In genomic region chr6:12060780-12061619, GRCh38 we compare ENCODE assay signal across 9 cellular contexts. TPM values are rescaled to one million over a fixed set of nuclear protein-coding genes. Genes with fewer than 3 reads are reported as not detected.
DNase-seq lines count a peak whose midpoint lies in the region; ATAC-seq and TF ChIP-seq lines count a peak whose summit lies in the region.
"Had no signal": no experiment of that assay in that cellular context is flagged by ENCODE, and none has a peak within 500 bp of the region (broad histone marks: within the 10 kb centered on the region; RNA-seq: fewer than 3 reads in every experiment).

No MANE protein-coding gene starts in this region.

- H3K27me3 Mint-ChIP-seq in CD14-positive monocyte (ENCODE audit: low read depth in 3 of 3), result peaks cover 0 to 3% (median 0%) of the 10 kb centered on the region in 3 donors

- no peaks in the 10 kb centered on the region for H4K20me1 ChIP-seq in MM.1S (ENCODE audit: insufficient read depth, low read length)

- H3K27ac Mint-ChIP-seq in CD14-positive monocyte, result peak overlapping the region; percentile 92 to 100 (median 98)

- H3K4me3 Mint-ChIP-seq in CD14-positive monocyte, result peak overlapping the region; percentile 88 to 93

- 43% methylated on average over 15 of the region's 15 CpGs for WGBS in lower leg skin, 2 donors
- 46% methylated on average over 15 of the region's 15 CpGs for WGBS in prostate gland

- peak overlapping the region; percentile 89 for H3K9ac ChIP-seq in MM.1S (ENCODE audit: low read length)

- no peaks in the 10 kb centered on the region for H3K27me3 ChIP-seq in MM.1S (replicated peaks; ENCODE audit: insufficient read depth, low read length)
- no peaks in the 10 kb centered on the region for H3K27me3 ChIP-seq in prostate gland (replicated peaks; ENCODE audit: insufficient read depth)

- TF ChIP-seq POLR2A in lower leg skin (IDR thresholded peaks at IDR 0.05) (no peak), prostate gland (IDR thresholded peaks at IDR 0.05) (no peak)

- H2AFZ ChIP-seq in MM.1S (ENCODE audit: low read length), result no peak overlapping the region

- peak overlapping the region; percentile 97 for H3K4me2 ChIP-seq in MM.1S (ENCODE audit: low read depth, low read length)

- H3K36me3 Mint-ChIP-seq in CD14-positive monocyte, result peaks cover 6 to 10% of the 10 kb centered on the region in 2 donors

- H3K36me3 ChIP-seq in MM.1S (replicated peaks; ENCODE audit: insufficient read depth, low read length) (no peaks in the 10 kb centered on the region), prostate gland (no peaks in the 10 kb centered on the region)

- intact Hi-C loops in CD14-positive monocyte (cut with micrococcal nuclease) (no loop called here), lower leg skin (cut with DNase I; ENCODE audit: low total_unique reads) (no loop called here), prostate gland (cut with DNase I) (no loop called here)

- H3K9me3 ChIP-seq in MM.1S (replicated peaks; ENCODE audit: insufficient read depth, low read length), result no peaks in the 10 kb centered on the region
- H3K9me3 ChIP-seq in prostate gland, result no peaks in the 10 kb centered on the region

- H3K27ac ChIP-seq in MM.1S (ENCODE audit: low read length) (peak overlapping the region; percentile 89), prostate gland (no peak overlapping the region)
- H3K27ac ChIP-seq: C4-2B had no signal

- H3K79me2 ChIP-seq in MM.1S (ENCODE audit: low read length), result peaks cover 86% of the 10 kb centered on the region

- no peaks in the 10 kb centered on the region for H3K9me2 ChIP-seq in MM.1S (replicated peaks; ENCODE audit: insufficient read depth, low read length)

- TF ChIP-seq CTCF in CD14-positive monocyte (IDR thresholded peaks at IDR 0.05) (no peak), MM.1S (IDR thresholded peaks at IDR 0.05; ENCODE audit: low read length) (no peak), lower leg skin (IDR thresholded peaks at IDR 0.05) (no peak), prostate gland (IDR thresholded peaks at IDR 0.05) (no peak)

- H3K9me3 Mint-ChIP-seq in CD14-positive monocyte, result no peaks in the 10 kb centered on the region

- H3F3A ChIP-seq in MM.1S (ENCODE audit: insufficient read depth, low read length), result peaks cover 6% of the 10 kb centered on the region; the same call in 1 of the 2 replicates

- peak overlapping the region; percentile 60 for H3K4me3 ChIP-seq in MM.1S (ENCODE audit: low read length)
- no peak overlapping the region for H3K4me3 ChIP-seq in lower leg skin (ENCODE audit: low read depth, poor library complexity, severe bottlenecking)
- no peak overlapping the region for H3K4me3 ChIP-seq in prostate gland

- peaks cover 41% of the 10 kb centered on the region for H3K4me1 Mint-ChIP-seq in CD14-positive monocyte

- H3K4me1 ChIP-seq in MM.1S (ENCODE audit: low read length) (peaks cover 32% of the 10 kb centered on the region), prostate gland (replicated peaks) (no peaks in the 10 kb centered on the region)

- peak; percentile 77 for ATAC-seq in GM21526 (IDR thresholded peaks at IDR 0.05; ENCODE audit: low FRiP score, unreplicated experiment)

- peak; percentile 93 for DNase-seq in CD14-positive monocyte (ENCODE audit: low spot score)
- peak; percentile 95 for DNase-seq in MM.1S
- peak; percentile 40 to 52 for DNase-seq in activated CD4-positive, alpha-beta T cell treated with anti-CD3 and anti-CD28 coated beads for 24 hours (ENCODE audit: low read depth in 2 of 2)
- peak; percentile 84 to 91 for DNase-seq in cerebellar nuclear complex (lab: John Stamatoyannopoulos, UW)
- DNase-seq in lower leg skin (ENCODE audit: low spot score in 2 of 2), result peak; percentile 66 to 89
- DNase-seq in stimulated activated CD8-positive, alpha-beta memory T cell treated with anti-CD3 and anti-CD28 coated beads, Interleukin-15, amount 100 ng/mL, for 1 hour (ENCODE audit: low read depth), result peak; percentile 26
- DNase-seq in prostate gland (ENCODE audit: low spot score), result no peak

RNA-seq across cellular contexts. Expression of gene HIVEP1, which starts 48.9 kb away (rescaled TPM):
- 1 to 10 TPM; 1.7 to 2.7 TPM for polyA plus RNA-seq in CD14-positive monocyte
- total RNA-seq in lower leg skin (10 to 100 TPM; 23.2 to 41.5 (median 32.6) TPM), prostate gland (10 to 100 TPM; 35.2 to 38.0 TPM)
